In genomic region chr3:13282986-13283876, GRCh38 we compare ENCODE assay signal across 8 cellular contexts.
A peak's percentile ranks its signal among the peaks of the same experiment; 100 is the strongest.
DNase-seq lines count a peak whose midpoint lies in the region; ATAC-seq and TF ChIP-seq lines count a peak whose summit lies in the region.
"Had no signal": no experiment of that assay in that cellular context is flagged by ENCODE, and none has a peak within 500 bp of the region (broad histone marks: within the 10 kb centered on the region; RNA-seq: fewer than 3 reads in every experiment).

No MANE protein-coding gene starts in this region.

- peak overlapping the region; percentile 49 for H3K4me3 ChIP-seq in mesodermal cell (ENCODE audit: extremely low read depth, insufficient read depth, low read length, poor library complexity, severe bottlenecking)
- H3K4me3 ChIP-seq: SJSA1 had no signal

- ATAC-seq in HG03378 (IDR thresholded peaks at IDR 0.05; ENCODE audit: unreplicated experiment) (no peak), HG03439 (IDR thresholded peaks at IDR 0.05; ENCODE audit: unreplicated experiment) (no peak)

- WGBS in mesodermal cell (ENCODE audit: insufficient coverage in 2 of 2), 2 experiments, result 5 to 7% methylated on average over 24 to 64 of the region's 93 CpGs

- H3K36me3 ChIP-seq in mesodermal cell (ENCODE audit: control insufficient read depth, insufficient read depth, low read length), result no peaks in the 10 kb centered on the region
- H3K36me3 ChIP-seq: SJSA1 had no signal

- H3K4me1 ChIP-seq in mesodermal cell (ENCODE audit: control insufficient read depth, insufficient read depth, low read length, poor library complexity, severe bottlenecking), result peaks cover 19% of the 10 kb centered on the region
- H3K4me1 ChIP-seq: SJSA1 had no signal

- H3K27ac ChIP-seq in mesodermal cell (ENCODE audit: low read depth, low read length, severe bottlenecking), result no peak overlapping the region
- H3K27ac ChIP-seq: SJSA1 had no signal

- H3K9me3 ChIP-seq in mesodermal cell (ENCODE audit: control insufficient read depth, low read length), result peaks cover 24% of the 10 kb centered on the region

- in situ Hi-C loops in GM13976 (cut with MboI; ENCODE audit: low sequenced_read_pairs, unreplicated experiment), result no loop called here

- no peak for TF ChIP-seq CTCF in GM13976 (IDR thresholded peaks at IDR 0.05; ENCODE audit: borderline replicate concordance, control extremely low read depth, extremely low read depth, insufficient read depth, missing control alignments)

- DNase-seq in GM13976 (ENCODE audit: low spot score) (peak; percentile 70), NCI-H2227 (lab: John Stamatoyannopoulos, UW; ENCODE audit: unreplicated experiment) (peak; percentile 37), cerebellar cortex (ENCODE audit: low spot score) (peak; percentile 40), 8988T (no peak)
